Comparison of ENCODE assay signal across 7 cellular contexts in the genomic region with DNA sequence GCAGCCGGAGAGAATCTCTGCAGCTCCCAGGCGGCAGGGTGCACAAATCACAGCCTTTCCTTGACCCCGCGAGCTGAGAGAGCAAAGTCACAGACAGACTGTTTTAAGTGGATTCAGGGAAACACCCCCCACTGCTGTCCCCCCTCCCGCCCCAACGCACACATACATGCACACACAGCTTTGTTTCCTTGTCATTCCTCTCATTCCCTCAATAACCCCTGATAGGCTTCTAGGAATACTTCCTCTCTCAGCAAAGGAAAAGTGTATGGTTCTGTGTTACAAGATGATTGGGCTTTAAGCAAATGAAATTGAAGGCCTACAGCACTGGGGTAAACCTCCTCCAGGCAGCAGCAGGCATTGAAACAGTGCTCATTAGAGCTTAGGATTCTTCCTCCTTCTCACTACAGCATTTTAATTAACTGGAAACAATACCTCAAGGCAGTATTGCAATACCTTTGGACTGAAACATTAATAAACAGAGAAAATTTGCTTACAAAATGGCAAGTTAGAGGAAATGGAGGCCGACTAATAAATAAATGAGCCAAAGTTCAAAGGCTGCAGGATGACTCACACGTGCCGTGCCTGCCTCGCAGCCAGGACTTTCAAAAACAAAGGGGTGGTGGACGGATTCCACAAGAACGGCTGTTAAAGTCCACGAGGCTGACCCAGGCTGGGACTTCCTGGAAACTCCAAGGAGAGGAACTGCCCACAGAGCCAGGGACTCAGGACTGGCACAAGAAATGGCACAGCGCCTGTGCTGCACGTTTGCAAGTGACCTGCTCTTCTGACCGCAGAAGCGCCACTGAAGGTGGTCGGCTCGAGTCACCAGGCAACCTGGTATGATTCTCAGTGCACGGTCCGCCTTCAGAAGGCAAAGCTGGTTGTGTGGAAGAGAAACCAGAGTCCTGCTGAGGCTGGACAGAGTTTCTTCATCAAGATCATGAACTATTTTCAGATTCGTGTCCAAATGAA.
DNase-seq lines count a peak whose midpoint lies in the region; ATAC-seq and TF ChIP-seq lines count a peak whose summit lies in the region.

No MANE protein-coding gene starts in this region.

- peaks cover 10% of the 10 kb centered on the region for H3K4me1 Mint-ChIP-seq in progenitor cell of endocrine pancreas (ENCODE audit: low read depth)

- H3K4me3 ChIP-seq in fibroblast of villous mesenchyme (ENCODE audit: low read depth, low read length): no peak overlapping the region

- no peaks in the 10 kb centered on the region for H3K9me3 Mint-ChIP-seq in progenitor cell of endocrine pancreas (ENCODE audit: low read depth)

- TF ChIP-seq CTCF in fibroblast of villous mesenchyme (IDR thresholded peaks at IDR 0.05; ENCODE audit: insufficient read depth, low read depth, low read length) (no peak), progenitor cell of endocrine pancreas (IDR thresholded peaks at IDR 0.05; ENCODE audit: unreplicated experiment) (no peak)

- H3K36me3 Mint-ChIP-seq in progenitor cell of endocrine pancreas (ENCODE audit: insufficient read depth): no peaks in the 10 kb centered on the region

- no peak for ATAC-seq in GM18858 (IDR thresholded peaks at IDR 0.05; ENCODE audit: unreplicated experiment)
- no peak for ATAC-seq in GM18517 (IDR thresholded peaks at IDR 0.05; ENCODE audit: unreplicated experiment)

- H3K27ac Mint-ChIP-seq in progenitor cell of endocrine pancreas: peak overlapping the region; percentile 8

- DNase-seq in HCEC 1CT: peak; percentile 90
- peak; percentile 45 for DNase-seq in T1000 (lab: John Stamatoyannopoulos, UW)
- DNase-seq in fibroblast of villous mesenchyme (ENCODE audit: low read depth): peak; percentile 92
- DNase-seq in progenitor cell of endocrine pancreas (ENCODE audit: low spot score, unreplicated experiment): no peak
- DNase-seq in DMS79 treated with DMSO at 0.1 percent for 48 hours (lab: John Stamatoyannopoulos, UW): no peak

- H3K4me3 Mint-ChIP-seq in progenitor cell of endocrine pancreas (ENCODE audit: low read depth): no peak overlapping the region

- peaks cover 6% of the 10 kb centered on the region for H3K27me3 Mint-ChIP-seq in progenitor cell of endocrine pancreas

Comparison
In these comparisons a context has a peak if more than half of its experiments do, and no peak if none do; other contexts are left out.
1. DNase-seq: peak in HCEC 1CT (single experiment), T1000 (single experiment) and fibroblast of villous mesenchyme (single experiment); none in progenitor cell of endocrine pancreas (single experiment) and DMS79 treated with DMSO at 0.1 percent for 48 hours (single experiment).